ENCODE assay signal across 8 cellular contexts in the genomic region with DNA sequence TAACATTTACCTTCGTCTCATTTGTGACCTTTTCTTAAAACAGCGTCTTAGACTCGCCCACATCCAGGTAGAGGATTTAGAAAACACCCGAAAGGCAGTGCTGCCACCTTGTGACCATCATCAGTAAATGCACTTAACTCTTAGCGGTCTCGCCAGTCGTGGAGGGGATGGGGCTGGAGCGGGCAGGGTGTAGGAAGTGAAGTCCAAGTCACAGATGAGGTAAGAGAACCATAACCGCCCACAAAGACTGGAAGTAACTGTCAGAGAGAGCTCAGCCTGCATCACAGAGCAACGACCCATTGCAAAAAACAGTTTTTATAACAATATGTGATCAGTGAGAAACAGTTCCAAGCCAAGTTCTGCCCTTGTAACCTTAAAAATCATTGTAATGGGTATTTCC. TPM values are rescaled to one million over a fixed set of nuclear protein-coding genes. Genes with fewer than 3 reads are reported as not detected.
DNase-seq lines count a peak whose midpoint lies in the region; ATAC-seq and TF ChIP-seq lines count a peak whose summit lies in the region.

No MANE protein-coding gene starts in this region.

- no peaks in the 10 kb centered on the region for H3K9me3 Mint-ChIP-seq in activated CD4-positive, alpha-beta memory T cell treated with anti-CD3 and anti-CD28 coated beads, Interleukin-2, amount 10 ng/mL, durations not matched to agents 7 days and 5 days
- H3K9me3 Mint-ChIP-seq in endodermal cell: peaks cover 3% of the 10 kb centered on the region

- no peak overlapping the region for H3K27ac Mint-ChIP-seq in activated CD4-positive, alpha-beta memory T cell treated with anti-CD3 and anti-CD28 coated beads, Interleukin-2, amount 10 ng/mL, durations not matched to agents 7 days and 5 days
- H3K27ac Mint-ChIP-seq in endodermal cell: no peak overlapping the region

- H3K36me3 Mint-ChIP-seq in activated CD4-positive, alpha-beta memory T cell treated with anti-CD3 and anti-CD28 coated beads, Interleukin-2, amount 10 ng/mL, durations not matched to agents 7 days and 5 days (ENCODE audit: low read depth): no peaks in the 10 kb centered on the region
- no peaks in the 10 kb centered on the region for H3K36me3 Mint-ChIP-seq in endodermal cell (ENCODE audit: low read depth)

- no peaks in the 10 kb centered on the region for H3K9me3 ChIP-seq in endodermal cell (ENCODE audit: control insufficient read depth, low read length)

- H3K36me3 ChIP-seq in endodermal cell (ENCODE audit: control insufficient read depth, insufficient read depth, low read length): no peaks in the 10 kb centered on the region

- H3K27me3 Mint-ChIP-seq in activated CD4-positive, alpha-beta memory T cell treated with anti-CD3 and anti-CD28 coated beads, Interleukin-2, amount 10 ng/mL, durations not matched to agents 7 days and 5 days: peaks cover 55% of the 10 kb centered on the region
- H3K27me3 Mint-ChIP-seq in endodermal cell (ENCODE audit: insufficient read depth): peaks cover 51% of the 10 kb centered on the region

- peak; percentile 74 for DNase-seq in COLO668 (lab: John Stamatoyannopoulos, UW; ENCODE audit: unreplicated experiment)
- DNase-seq in HT-29 (ENCODE audit: low spot score): peak; percentile 99
- peak; percentile 42 for DNase-seq in NCI-H82 treated with DMSO at 0.1 percent for 48 hours (lab: John Stamatoyannopoulos, UW; ENCODE audit: unreplicated experiment)
- DNase-seq in activated CD4-positive, alpha-beta memory T cell treated with anti-CD3 and anti-CD28 coated beads, Interleukin-2, amount 10 ng/mL, durations not matched to agents 7 days and 5 days: peak; percentile 79
- peak; percentile 88 for DNase-seq in endodermal cell
- peak; percentile 73 for DNase-seq in mucosa of gallbladder (ENCODE audit: low spot score)
- DNase-seq in stimulated activated CD8-positive, alpha-beta memory T cell treated with anti-CD3 and anti-CD28 coated beads, Interleukin-7, amount 100 ng/mL, for 4 hours (ENCODE audit: low read depth in 2 of 2): peak; percentile 48 to 67

- no peaks in the 10 kb centered on the region for H3K4me1 ChIP-seq in endodermal cell (ENCODE audit: control insufficient read depth, insufficient read depth, low read length)

- WGBS in endodermal cell (ENCODE audit: insufficient coverage in 1 of 2, insufficient read length in 1 of 2), 2 experiments: 0 to 4% methylated on average over 2 to 10 of the region's 10 CpGs

- peaks cover 39% of the 10 kb centered on the region for H3K27me3 ChIP-seq in endodermal cell (ENCODE audit: control insufficient read depth, insufficient read depth, low read length, poor library complexity, severe bottlenecking)

- H3K9ac ChIP-seq in endodermal cell (ENCODE audit: extremely low read depth, low read length, poor library complexity, severe bottlenecking): no peak overlapping the region

- POLR2A ChIA-PET in activated CD4-positive, alpha-beta memory T cell treated with anti-CD3 and anti-CD28 coated beads, Interleukin-2, amount 10 ng/mL, durations not matched to agents 7 days and 5 days (lab: Charles Lee): interaction anchor here (0.6 to 1.9 kb wide), 3 partner anchors 11 to 33 kb away, joined by 3 to 8 read pairs (median 6); no protein-coding TSS in a partner anchor

- TF ChIP-seq CTCF in endodermal cell (conservative IDR thresholded peaks at IDR 0.05): peak; percentile 89

- no peak overlapping the region for H3K4me3 ChIP-seq in endodermal cell (ENCODE audit: low read length)

- H3K4me3 Mint-ChIP-seq in activated CD4-positive, alpha-beta memory T cell treated with anti-CD3 and anti-CD28 coated beads, Interleukin-2, amount 10 ng/mL, durations not matched to agents 7 days and 5 days: no peak overlapping the region
- H3K4me3 Mint-ChIP-seq in endodermal cell: peak overlapping the region; percentile 21

- no peak overlapping the region for H3K27ac ChIP-seq in endodermal cell (ENCODE audit: low read depth, low read length)

- no peak for ATAC-seq in GM18511 (IDR thresholded peaks at IDR 0.05; ENCODE audit: unreplicated experiment)

- CTCF ChIA-PET in activated CD4-positive, alpha-beta memory T cell treated with anti-CD3 and anti-CD28 coated beads, Interleukin-2, amount 10 ng/mL, durations not matched to agents 7 days and 5 days (lab: Charles Lee): interaction anchor here (0.6 to 5.8 kb wide), 10 partner anchors 10 to 402 kb away, joined by 3 to 139 read pairs (median 4); partner anchors contain the start of genes CEACAM3 and CEACAM6

- H3K4me1 Mint-ChIP-seq in activated CD4-positive, alpha-beta memory T cell treated with anti-CD3 and anti-CD28 coated beads, Interleukin-2, amount 10 ng/mL, durations not matched to agents 7 days and 5 days: peaks cover 17% of the 10 kb centered on the region
- no peaks in the 10 kb centered on the region for H3K4me1 Mint-ChIP-seq in endodermal cell

RNA-seq across cellular contexts. Expression of gene CEACAM3, which starts 10.7 kb away (rescaled TPM):
- not detected in 2 replicates for total RNA-seq in HT-29 (2014; rRNA removed; shearing (Covaris generic))
- total RNA-seq in activated CD4-positive, alpha-beta memory T cell treated with anti-CD3 and anti-CD28 coated beads, Interleukin-2, amount 10 ng/mL, durations not matched to agents 7 days and 5 days: not detected
- total RNA-seq in endodermal cell (not detected), mucosa of gallbladder (0.78 TPM)
- polyA plus RNA-seq in endodermal cell (2013, experiment 1 of 2): not detected
- not detected for polyA plus RNA-seq in endodermal cell (2013, experiment 2 of 2)

RNA-seq across cellular contexts. Expression of gene CEACAM6, which starts 30.3 kb away (rescaled TPM):
- total RNA-seq in HT-29 (2014; rRNA removed; shearing (Covaris generic)): 11.0 and 13.4 TPM in 2 replicates
- not detected for total RNA-seq in activated CD4-positive, alpha-beta memory T cell treated with anti-CD3 and anti-CD28 coated beads, Interleukin-2, amount 10 ng/mL, durations not matched to agents 7 days and 5 days
- total RNA-seq in endodermal cell (not detected), mucosa of gallbladder (61.6 TPM)
- not detected for polyA plus RNA-seq in endodermal cell (2013, experiment 1 of 2)
- not detected for polyA plus RNA-seq in endodermal cell (2013, experiment 2 of 2)

RNA-seq across cellular contexts. Expression of gene LYPD4, which starts 58.8 kb away (rescaled TPM):
- not detected in 2 replicates for total RNA-seq in HT-29 (2014; rRNA removed; shearing (Covaris generic))
- total RNA-seq in activated CD4-positive, alpha-beta memory T cell treated with anti-CD3 and anti-CD28 coated beads, Interleukin-2, amount 10 ng/mL, durations not matched to agents 7 days and 5 days: not detected
- total RNA-seq in endodermal cell: not detected
- not detected for polyA plus RNA-seq in endodermal cell (2013, experiment 1 of 2)
- not detected for polyA plus RNA-seq in endodermal cell (2013, experiment 2 of 2)
- not detected for total RNA-seq in mucosa of gallbladder

RNA-seq across cellular contexts. Expression of gene DMRTC2, which starts 59.2 kb away (rescaled TPM):
- total RNA-seq in HT-29 (2014; rRNA removed; shearing (Covaris generic)): not detected in 2 replicates
- not detected for total RNA-seq in activated CD4-positive, alpha-beta memory T cell treated with anti-CD3 and anti-CD28 coated beads, Interleukin-2, amount 10 ng/mL, durations not matched to agents 7 days and 5 days
- total RNA-seq in endodermal cell (not detected), mucosa of gallbladder (not detected)
- not detected for polyA plus RNA-seq in endodermal cell (2013, experiment 1 of 2)
- polyA plus RNA-seq in endodermal cell (2013, experiment 2 of 2): not detected

Comparison
In these comparisons a context has a peak if more than half of its experiments do, and no peak if none do; other contexts are left out.
1. DNase-seq: peak in every context shown above with its lines; median percentile 99 in HT-29; 88 in endodermal cell; 79 in activated CD4-positive, alpha-beta memory T cell treated with anti-CD3 and anti-CD28 coated beads, Interleukin-2, amount 10 ng/mL, durations not matched to agents 7 days and 5 days; 74 in COLO668; 73 in mucosa of gallbladder; 58 in stimulated activated CD8-positive, alpha-beta memory T cell treated with anti-CD3 and anti-CD28 coated beads, Interleukin-7, amount 100 ng/mL, for 4 hours; 42 in NCI-H82 treated with DMSO at 0.1 percent for 48 hours.
2. RNA of gene CEACAM6, which starts 30.3 kb away (total RNA-seq): 61.6 TPM in mucosa of gallbladder (single experiment) and 11.0 to 13.4 TPM in HT-29; not detected in activated CD4-positive, alpha-beta memory T cell treated with anti-CD3 and anti-CD28 coated beads, Interleukin-2, amount 10 ng/mL, durations not matched to agents 7 days and 5 days and not detected in endodermal cell; every median in the first group is over 10 times any median in the second.